In the genomic region with DNA sequence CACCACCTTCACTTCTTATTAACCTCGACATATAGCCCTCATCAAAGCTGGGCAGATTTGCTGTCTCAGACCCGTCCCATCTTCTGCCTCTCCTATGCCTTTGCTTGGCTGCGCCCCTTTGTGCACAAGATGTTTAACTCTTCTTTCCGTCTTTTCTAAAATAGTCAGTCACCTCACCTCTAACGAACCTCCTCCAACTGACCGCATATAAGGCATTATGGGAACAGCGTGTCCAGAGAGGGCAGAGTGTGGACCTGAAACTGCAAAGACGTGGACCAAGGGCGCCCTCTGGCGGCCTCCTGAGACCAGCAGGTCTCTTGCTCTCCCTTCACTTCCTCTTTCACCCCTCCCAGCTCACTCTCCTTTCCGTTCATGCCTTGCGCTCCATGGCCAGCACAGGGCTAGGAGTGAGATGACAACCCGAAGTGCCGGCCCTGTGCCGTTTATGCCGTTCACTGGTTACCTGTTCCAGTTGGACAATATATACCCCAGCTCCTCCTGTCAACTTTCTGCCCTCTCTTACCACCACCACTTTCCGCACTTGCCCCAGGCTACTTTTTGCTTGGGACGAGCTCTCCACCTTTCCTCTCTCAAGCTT, we compare ENCODE assay signal across 8 cellular contexts. TPM values are rescaled to one million over a fixed set of nuclear protein-coding genes. Genes with fewer than 3 reads are reported as not detected.
DNase-seq lines count a peak whose midpoint lies in the region; ATAC-seq and TF ChIP-seq lines count a peak whose summit lies in the region.

No MANE protein-coding gene starts in this region.

- H4K20me1 ChIP-seq in BLaER1 treated with 17β-estradiol and CSF1 and Interleukin-3, amounts not matched to agents 10 nM and 100 nM = peaks cover 55 to 71% (median 67%) of the 10 kb centered on the region in 11 experiments

- peaks cover 46 to 62% (median 47%) of the 10 kb centered on the region in 11 experiments for H3K36me3 ChIP-seq in BLaER1 treated with 17β-estradiol and CSF1 and Interleukin-3, amounts not matched to agents 10 nM and 100 nM
- peaks cover 33% of the 10 kb centered on the region for H3K36me3 ChIP-seq in thoracic aorta

- no peak overlapping the region for H3K4me3 Mint-ChIP-seq in activated naive CD4-positive, alpha-beta T cell treated with anti-CD3 and anti-CD28 coated beads, Interleukin-2, amount 10 ng/mL, durations not matched to agents 7 days and 5 days
- H3K4me3 Mint-ChIP-seq in osteocyte (ENCODE audit: unreplicated experiment) = no peak overlapping the region

- intact Hi-C loops in head of caudate nucleus (cut with DNase I) = loop anchor here (5.0 kb wide), 1 partner anchor 38 kb away; no protein-coding TSS in a partner anchor

- peak; percentile 97 for TF ChIP-seq CTCF in osteocyte (IDR thresholded peaks at IDR 0.05)
- TF ChIP-seq CTCF in thoracic aorta (IDR thresholded peaks at IDR 0.05) = peak; percentile 90

- peak; percentile 88 for DNase-seq in MV-4-11 (lab: John Stamatoyannopoulos, UW)
- DNase-seq in SK-N-DZ (ENCODE audit: low spot score) = peak; percentile 90
- DNase-seq in activated naive CD4-positive, alpha-beta T cell treated with anti-CD3 and anti-CD28 coated beads, Interleukin-2, amount 10 ng/mL, durations not matched to agents 7 days and 5 days = peak; percentile 89
- DNase-seq in head of caudate nucleus = peak; percentile 66 to 95 (median 88)
- DNase-seq in osteocyte (ENCODE audit: extremely low spot score, unreplicated experiment) = peak; percentile 95
- DNase-seq in thoracic aorta (ENCODE audit: low spot score) = no peak

- H3K4me1 Mint-ChIP-seq in activated naive CD4-positive, alpha-beta T cell treated with anti-CD3 and anti-CD28 coated beads, Interleukin-2, amount 10 ng/mL, durations not matched to agents 7 days and 5 days = peaks cover 31% of the 10 kb centered on the region
- peaks cover 13% of the 10 kb centered on the region for H3K4me1 Mint-ChIP-seq in osteocyte (ENCODE audit: unreplicated experiment)

- no peaks in the 10 kb centered on the region for H3K9me3 ChIP-seq in BLaER1 treated with 17β-estradiol and CSF1 and Interleukin-3, amounts not matched to agents 10 nM and 100 nM (replicated peaks in 1 of 11)
- no peaks in the 10 kb centered on the region for H3K9me3 ChIP-seq in thoracic aorta

- peak overlapping the region in 4 of 11 experiments; percentile 6 to 33 (median 28); a peak in 3 of 22 replicates for H3K27ac ChIP-seq in BLaER1 treated with 17β-estradiol and CSF1 and Interleukin-3, amounts not matched to agents 10 nM and 100 nM
- no peak overlapping the region for H3K27ac ChIP-seq in thoracic aorta

- no peak overlapping the region for H3K27ac Mint-ChIP-seq in activated naive CD4-positive, alpha-beta T cell treated with anti-CD3 and anti-CD28 coated beads, Interleukin-2, amount 10 ng/mL, durations not matched to agents 7 days and 5 days
- no peak overlapping the region for H3K27ac Mint-ChIP-seq in osteocyte (ENCODE audit: unreplicated experiment)

- no peaks in the 10 kb centered on the region for H3K27me3 Mint-ChIP-seq in activated naive CD4-positive, alpha-beta T cell treated with anti-CD3 and anti-CD28 coated beads, Interleukin-2, amount 10 ng/mL, durations not matched to agents 7 days and 5 days
- no peaks in the 10 kb centered on the region for H3K27me3 Mint-ChIP-seq in osteocyte (ENCODE audit: unreplicated experiment)

- no peaks in the 10 kb centered on the region for H3K27me3 ChIP-seq in BLaER1 treated with 17β-estradiol and CSF1 and Interleukin-3, amounts not matched to agents 10 nM and 100 nM
- H3K27me3 ChIP-seq in thoracic aorta (replicated peaks; ENCODE audit: insufficient read depth) = no peaks in the 10 kb centered on the region

- peak overlapping the region; percentile 94 to 100 (median 97) for H3K4me2 ChIP-seq in BLaER1 treated with 17β-estradiol and CSF1 and Interleukin-3, amounts not matched to agents 10 nM and 100 nM

- peak overlapping the region; percentile 54 to 91 (median 86); a peak in 21 of 22 replicates for H3K9ac ChIP-seq in BLaER1 treated with 17β-estradiol and CSF1 and Interleukin-3, amounts not matched to agents 10 nM and 100 nM

- CTCF ChIA-PET in activated naive CD4-positive, alpha-beta T cell treated with anti-CD3 and anti-CD28 coated beads, Interleukin-2, amount 10 ng/mL, durations not matched to agents 7 days and 5 days (lab: Charles Lee) = interaction anchor here (0.6 to 5.1 kb wide), 63 partner anchors 10 to 724 kb away, joined by 3 to 224 read pairs (median 8); partner anchors contain the start of genes CRABP2, GPATCH4, HAPLN2 and HDGF

- peak overlapping the region; percentile 66 to 98 (median 84) for H3K4me3 ChIP-seq in BLaER1 treated with 17β-estradiol and CSF1 and Interleukin-3, amounts not matched to agents 10 nM and 100 nM
- H3K4me3 ChIP-seq in thoracic aorta = peak overlapping the region; percentile 80

- no peaks in the 10 kb centered on the region for H3K9me3 Mint-ChIP-seq in activated naive CD4-positive, alpha-beta T cell treated with anti-CD3 and anti-CD28 coated beads, Interleukin-2, amount 10 ng/mL, durations not matched to agents 7 days and 5 days
- no peaks in the 10 kb centered on the region for H3K9me3 Mint-ChIP-seq in osteocyte (ENCODE audit: unreplicated experiment)

- H3K4me1 ChIP-seq in BLaER1 treated with 17β-estradiol and CSF1 and Interleukin-3, amounts not matched to agents 10 nM and 100 nM = peaks cover 34 to 60% (median 50%) of the 10 kb centered on the region in 10 experiments
- H3K4me1 ChIP-seq in thoracic aorta (ENCODE audit: control insufficient read depth in 1 of 2, low read depth in 2 of 2) = peaks cover 27 to 57% of the 10 kb centered on the region in 2 donors

- peaks cover 31% of the 10 kb centered on the region for H3K36me3 Mint-ChIP-seq in activated naive CD4-positive, alpha-beta T cell treated with anti-CD3 and anti-CD28 coated beads, Interleukin-2, amount 10 ng/mL, durations not matched to agents 7 days and 5 days
- H3K36me3 Mint-ChIP-seq in osteocyte (ENCODE audit: unreplicated experiment) = peaks cover 16% of the 10 kb centered on the region

- ATAC-seq in GM19467 (IDR thresholded peaks at IDR 0.05; ENCODE audit: unreplicated experiment) (peak; percentile 35), thoracic aorta (ENCODE audit: insufficient number of reproducible peaks, low FRiP score, low read depth) (peak; percentile 42)

RNA-seq across cellular contexts. Expression of gene METTL25B, which starts 2.5 kb away (rescaled TPM):
- polyA plus RNA-seq in SK-N-DZ (2014; cell fraction: cytosol; rRNA removed) = 37.7 and 39.2 TPM in 2 replicates
- 54.6 and 79.2 TPM in 2 replicates for polyA plus RNA-seq in SK-N-DZ (2014; cell fraction: nucleus; rRNA removed)
- total RNA-seq in osteocyte (21.3 and 24.1 TPM in 2 replicates), thoracic aorta (10 to 100 TPM; 15.2 to 17.9 TPM)

RNA-seq across cellular contexts. Expression of gene ISG20L2, which starts 2.8 kb away (rescaled TPM):
- 40.3 and 50.7 TPM in 2 replicates for polyA plus RNA-seq in SK-N-DZ (2014; cell fraction: cytosol; rRNA removed)
- polyA plus RNA-seq in SK-N-DZ (2014; cell fraction: nucleus; rRNA removed) = 5.3 and 6.9 TPM in 2 replicates
- 33.0 and 37.7 TPM in 2 replicates for total RNA-seq in osteocyte
- total RNA-seq in thoracic aorta = 10 to 100 TPM; 15.0 to 19.8 TPM

RNA-seq across cellular contexts. Expression of gene MRPL24, which starts 15.1 kb away (rescaled TPM):
- 98.9 and 109 TPM in 2 replicates for polyA plus RNA-seq in SK-N-DZ (2014; cell fraction: cytosol; rRNA removed)
- polyA plus RNA-seq in SK-N-DZ (2014; cell fraction: nucleus; rRNA removed) = 67.7 and 93.2 TPM in 2 replicates
- total RNA-seq in osteocyte (52.6 and 55.8 TPM in 2 replicates), thoracic aorta (10 to 100 TPM; 22.6 to 35.6 TPM)

RNA-seq across cellular contexts. Expression of gene CRABP2, which starts 20.4 kb away (rescaled TPM):
- 5.4 and 5.6 TPM in 2 replicates for polyA plus RNA-seq in SK-N-DZ (2014; cell fraction: cytosol; rRNA removed)
- 1.1 and 1.9 TPM in 2 replicates for polyA plus RNA-seq in SK-N-DZ (2014; cell fraction: nucleus; rRNA removed)
- total RNA-seq in osteocyte (144 and 146 TPM in 2 replicates), thoracic aorta (1 to 10 TPM; 1.3 to 7.0 TPM)

RNA-seq across cellular contexts. Expression of gene HDGF, which starts 25.7 kb away (rescaled TPM):
- polyA plus RNA-seq in SK-N-DZ (2014; cell fraction: cytosol; rRNA removed) = 375 and 505 TPM in 2 replicates
- 394 and 426 TPM in 2 replicates for polyA plus RNA-seq in SK-N-DZ (2014; cell fraction: nucleus; rRNA removed)
- total RNA-seq in osteocyte = 213 and 219 TPM in 2 replicates
- 100 to 1,000 TPM in 1 of 2 donors, 10 to 100 TPM in 1; 93.5 to 118 TPM for total RNA-seq in thoracic aorta
